ENCODE assay signal across 15 cellular contexts in genomic region chr2:109659356-109660045, GRCh38. TPM values are rescaled to one million over a fixed set of nuclear protein-coding genes. Genes with fewer than 3 reads are reported as not detected.
A peak's percentile ranks its signal among the peaks of the same experiment; 100 is the strongest.
DNase-seq lines count a peak whose midpoint lies in the region; ATAC-seq and TF ChIP-seq lines count a peak whose summit lies in the region.
"Had no signal": no experiment of that assay in that cellular context is flagged by ENCODE, and none has a peak within 500 bp of the region (broad histone marks: within the 10 kb centered on the region; RNA-seq: fewer than 3 reads in every experiment).

No MANE protein-coding gene starts in this region.

- peak; percentile 73 to 87 for DNase-seq in NCI-H524 (lab: John Stamatoyannopoulos, UW)
- DNase-seq in mesenteric fat pad (ENCODE audit: low spot score): peak; percentile 53
- no peak for DNase-seq in osteocyte (ENCODE audit: extremely low spot score, unreplicated experiment)
- no peak for DNase-seq in kidney tubule cell (ENCODE audit: low spot score)
- no peak for DNase-seq in MM.1S
- DNase-seq: COR-L47; DMS53; KG1; NCI-H2227 treated with DMSO at 0.1 percent for 48 hours; NCI-H526; NK-92 treated with Interleukin-12 subunit alpha and Interleukin-12 subunit beta, amount 100 ng/mL, for 24 hours; SHP77 treated with DMSO at 0.1 percent for 48 hours had no signal

- no peak overlapping the region for H3K27ac ChIP-seq in MM.1S (ENCODE audit: low read length)

- H3K4me1 Mint-ChIP-seq in brain: peaks cover 31% of the 10 kb centered on the region
- H3K4me1 Mint-ChIP-seq in osteocyte (ENCODE audit: unreplicated experiment): peaks cover 4% of the 10 kb centered on the region

- H3K4me3 Mint-ChIP-seq in brain (no peak overlapping the region), osteocyte (ENCODE audit: unreplicated experiment) (no peak overlapping the region)

- H3K27ac Mint-ChIP-seq in brain: peak overlapping the region in 3 of 5 experiments; percentile 33 to 69 (median 69)
- H3K27ac Mint-ChIP-seq in osteocyte (ENCODE audit: unreplicated experiment): no peak overlapping the region

- no peaks in the 10 kb centered on the region for H3K36me3 ChIP-seq in MM.1S (replicated peaks; ENCODE audit: insufficient read depth, low read length)

- H3K36me3 Mint-ChIP-seq in brain (no peaks in the 10 kb centered on the region), osteocyte (ENCODE audit: unreplicated experiment) (no peaks in the 10 kb centered on the region)

- no peaks in the 10 kb centered on the region for H3K4me1 ChIP-seq in MM.1S (ENCODE audit: low read length)

- H3K9ac ChIP-seq in MM.1S (ENCODE audit: low read length): no peak overlapping the region

- no peak overlapping the region for H3K4me3 ChIP-seq in MM.1S (ENCODE audit: low read length)

- H2AFZ ChIP-seq in MM.1S (ENCODE audit: low read length): no peak overlapping the region

- H3K9me3 ChIP-seq in MM.1S (replicated peaks; ENCODE audit: insufficient read depth, low read length): no peaks in the 10 kb centered on the region

- H3K27me3 ChIP-seq in MM.1S (replicated peaks; ENCODE audit: insufficient read depth, low read length): no peaks in the 10 kb centered on the region

- no peak for TF ChIP-seq CTCF in brain (conservative IDR thresholded peaks at IDR 0.05)
- TF ChIP-seq CTCF in osteocyte (IDR thresholded peaks at IDR 0.05): no peak
- no peak for TF ChIP-seq CTCF in MM.1S (IDR thresholded peaks at IDR 0.05; ENCODE audit: low read length)

- peaks cover 0 to 4% (median 0%) of the 10 kb centered on the region in 5 experiments for H3K9me3 Mint-ChIP-seq in brain
- H3K9me3 Mint-ChIP-seq in osteocyte (ENCODE audit: unreplicated experiment): no peaks in the 10 kb centered on the region

- H3K9me2 ChIP-seq in MM.1S (replicated peaks; ENCODE audit: insufficient read depth, low read length): no peaks in the 10 kb centered on the region

- no peak for ATAC-seq in HG03135 (IDR thresholded peaks at IDR 0.05; ENCODE audit: unreplicated experiment)

- no peaks in the 10 kb centered on the region for H3K79me2 ChIP-seq in MM.1S (ENCODE audit: low read length)

- H3K4me2 ChIP-seq in MM.1S (ENCODE audit: low read depth, low read length): no peak overlapping the region

- no peaks in the 10 kb centered on the region for H3F3A ChIP-seq in MM.1S (ENCODE audit: insufficient read depth, low read length)

- no peaks in the 10 kb centered on the region for H4K20me1 ChIP-seq in MM.1S (ENCODE audit: insufficient read depth, low read length)

- H3K27me3 Mint-ChIP-seq in brain (peaks cover 10% of the 10 kb centered on the region), osteocyte (ENCODE audit: unreplicated experiment) (peaks cover 26% of the 10 kb centered on the region)

RNA-seq across cellular contexts. Expression of gene SOWAHC, which starts 45.3 kb away (rescaled TPM):
- 3.0 TPM for polyA plus RNA-seq in brain (ENCODE audit: insufficient read depth, low read depth, low replicate concordance)
- total RNA-seq in mesenteric fat pad: 14.7 TPM
- 11.8 and 12.7 TPM in 2 replicates for total RNA-seq in osteocyte
- total RNA-seq: OCI-LY7 had no signal

RNA-seq across cellular contexts. Expression of gene SEPTIN10, which starts 45.7 kb away (rescaled TPM):
- polyA plus RNA-seq in brain (ENCODE audit: insufficient read depth, low read depth, low replicate concordance): 19.4 TPM
- total RNA-seq in mesenteric fat pad (97.2 TPM), osteocyte (109 and 113 TPM in 2 replicates)
- total RNA-seq: OCI-LY7 had no signal

Comparison
In these comparisons a context has a peak if more than half of its experiments do, and no peak if none do; other contexts are left out.
1. DNase-seq: peak in NCI-H524 (2 of 2) and mesenteric fat pad (single experiment); none in osteocyte (single experiment), kidney tubule cell (single experiment) and MM.1S (single experiment).